Comparison of ENCODE assay signal across 6 cellular contexts in genomic region chr11:67372232-67372992, GRCh38. TPM values are rescaled to one million over a fixed set of nuclear protein-coding genes. Genes with fewer than 3 reads are reported as not detected.
DNase-seq lines count a peak whose midpoint lies in the region; ATAC-seq and TF ChIP-seq lines count a peak whose summit lies in the region.

No MANE protein-coding gene starts in this region.

- H3K4me3 Mint-ChIP-seq in HFFc6 (peak overlapping the region; percentile 86), progenitor cell of endocrine pancreas (ENCODE audit: low read depth) (peak overlapping the region; percentile 75)

- H3K4me1 Mint-ChIP-seq in HFFc6 (ENCODE audit: low read depth) (peaks cover 78% of the 10 kb centered on the region), progenitor cell of endocrine pancreas (ENCODE audit: low read depth) (peaks cover 32% of the 10 kb centered on the region)

- DNase-seq in HFFc6 (no peak), progenitor cell of endocrine pancreas (ENCODE audit: low spot score, unreplicated experiment) (peak; percentile 36), NCI-H510A treated with DMSO at 0.1 percent for 48 hours (lab: John Stamatoyannopoulos, UW) (no peak), KG1 (lab: John Stamatoyannopoulos, UW) (no peak)

- H3K9me3 Mint-ChIP-seq in HFFc6 (no peaks in the 10 kb centered on the region), progenitor cell of endocrine pancreas (ENCODE audit: low read depth) (no peaks in the 10 kb centered on the region)

- no peaks in the 10 kb centered on the region for H3K9me3 ChIP-seq in duodenal mucosa (ENCODE audit: control insufficient read depth in 1 of 2, low read length in 2 of 2)

- peak overlapping the region; percentile 40 to 63 for H3K4me3 ChIP-seq in duodenal mucosa (ENCODE audit: low read depth in 1 of 2, low read length in 2 of 2)

- no peaks in the 10 kb centered on the region for H3K27me3 ChIP-seq in duodenal mucosa (ENCODE audit: control insufficient read depth in 1 of 2, insufficient read depth in 2 of 2, low read length in 2 of 2)

- peaks cover 5% of the 10 kb centered on the region; the same call in 1 of the 2 replicates for H3K27me3 Mint-ChIP-seq in HFFc6 (ENCODE audit: insufficient read depth)
- peaks cover 14% of the 10 kb centered on the region for H3K27me3 Mint-ChIP-seq in progenitor cell of endocrine pancreas

- peak overlapping the region; percentile 76; the same call in 1 of the 2 replicates for H3K27ac Mint-ChIP-seq in HFFc6
- H3K27ac Mint-ChIP-seq in progenitor cell of endocrine pancreas, result no peak overlapping the region

- peaks cover 26 to 32% of the 10 kb centered on the region in 2 donors for H3K4me1 ChIP-seq in duodenal mucosa (ENCODE audit: control insufficient read depth in 1 of 2, insufficient read depth in 2 of 2, low read length in 2 of 2)

- no peaks in the 10 kb centered on the region; the same call in 1 of the 2 replicates for H3K36me3 Mint-ChIP-seq in HFFc6 (ENCODE audit: low read depth)
- H3K36me3 Mint-ChIP-seq in progenitor cell of endocrine pancreas (ENCODE audit: insufficient read depth), result no peaks in the 10 kb centered on the region

- no peak for ATAC-seq in GM21515 (IDR thresholded peaks at IDR 0.05; ENCODE audit: unreplicated experiment)

- TF ChIP-seq CTCF in HFFc6 (IDR thresholded peaks at IDR 0.05), result no peak
- no peak for TF ChIP-seq CTCF in progenitor cell of endocrine pancreas (IDR thresholded peaks at IDR 0.05; ENCODE audit: unreplicated experiment)

- H3K27ac ChIP-seq in duodenal mucosa (ENCODE audit: low read depth, low read length), result peak overlapping the region; percentile 80

- H3K9ac ChIP-seq in duodenal mucosa (ENCODE audit: low read depth in 1 of 2, low read length in 2 of 2), result peak overlapping the region; percentile 43 to 53

- no peaks in the 10 kb centered on the region for H3K36me3 ChIP-seq in duodenal mucosa (ENCODE audit: control insufficient read depth in 1 of 2, insufficient read depth in 2 of 2, low read length in 2 of 2)

RNA-seq across cellular contexts. Expression of gene CLCF1, which starts 1.0 kb away (rescaled TPM):
- total RNA-seq in HFFc6 (2021; fragmentation: NEBNext Ultra II Directional; extraction: Animal tissue kit (Norgen Biotek cat#: 25700)), result 10 to 100 TPM in 4 of 6 experiments, 1 to 10 TPM in 2; 8.9 to 12.8 (median 10.5) TPM
- 5.4 and 6.9 TPM in 2 replicates for total RNA-seq in progenitor cell of endocrine pancreas

RNA-seq across cellular contexts. Expression of gene POLD4, which starts 19.1 kb away (rescaled TPM):
- total RNA-seq in HFFc6 (2021; fragmentation: NEBNext Ultra II Directional; extraction: Animal tissue kit (Norgen Biotek cat#: 25700)), result 10 to 100 TPM; 69.1 to 80.7 (median 70.9) TPM
- 19.8 and 21.1 TPM in 2 replicates for total RNA-seq in progenitor cell of endocrine pancreas

RNA-seq across cellular contexts. Expression of gene RAD9A, which starts 19.4 kb away (rescaled TPM):
- 10 to 100 TPM in 1 of 6 experiments, 1 to 10 TPM in 5; 7.6 to 10.3 (median 8.8) TPM for total RNA-seq in HFFc6 (2021; fragmentation: NEBNext Ultra II Directional; extraction: Animal tissue kit (Norgen Biotek cat#: 25700))
- total RNA-seq in progenitor cell of endocrine pancreas, result 39.0 and 49.1 TPM in 2 replicates

RNA-seq across cellular contexts. Expression of gene PPP1CA, which starts 29.2 kb away (rescaled TPM):
- 100 to 1,000 TPM; 162 to 191 (median 180) TPM for total RNA-seq in HFFc6 (2021; fragmentation: NEBNext Ultra II Directional; extraction: Animal tissue kit (Norgen Biotek cat#: 25700))
- 140 and 145 TPM in 2 replicates for total RNA-seq in progenitor cell of endocrine pancreas

RNA-seq across cellular contexts. Expression of gene TBC1D10C, which starts 31.5 kb away (rescaled TPM):
- total RNA-seq in HFFc6 (2021; fragmentation: NEBNext Ultra II Directional; extraction: Animal tissue kit (Norgen Biotek cat#: 25700)), result not detected
- 0.24 TPM in 1 of 2 replicates, not detected in the other for total RNA-seq in progenitor cell of endocrine pancreas
